In the genomic region with DNA sequence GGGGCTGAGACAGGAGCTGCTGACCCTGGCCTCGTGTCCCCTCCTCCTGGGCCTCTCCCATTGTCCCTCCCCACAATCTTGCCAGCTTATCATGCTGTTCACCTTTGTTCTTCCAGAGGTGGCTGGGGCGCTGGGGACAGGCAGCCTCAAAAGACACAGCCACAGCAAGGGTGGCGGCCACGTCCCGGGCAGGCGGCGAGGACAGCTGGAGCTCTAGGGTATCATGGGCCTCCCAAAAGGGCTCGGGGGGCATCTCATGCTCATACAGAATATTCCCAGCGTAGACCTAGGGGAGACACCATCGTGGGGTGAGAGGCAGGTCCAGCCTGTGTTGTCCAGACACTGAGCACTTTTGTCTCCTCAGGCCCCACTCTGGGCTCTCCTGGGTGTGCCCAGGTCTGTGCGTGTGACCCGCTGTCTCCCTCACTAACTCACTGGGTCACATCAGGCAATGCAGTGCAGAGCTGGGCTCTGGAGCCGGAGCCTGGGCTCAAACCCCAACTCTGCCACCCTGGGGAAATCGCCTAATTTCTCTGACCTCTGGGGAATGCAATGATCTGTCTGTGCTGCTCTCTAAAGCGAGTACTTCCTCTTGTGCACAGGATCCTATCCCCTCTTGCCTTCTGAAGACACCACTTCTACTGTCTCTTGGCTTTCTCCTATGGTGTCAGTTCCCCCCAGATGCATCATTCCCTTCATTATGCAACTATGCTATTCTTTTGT, we compare ENCODE assay signal across 20 cellular contexts. TPM values are rescaled to one million over a fixed set of nuclear protein-coding genes. Genes with fewer than 3 reads are reported as not detected.
"Had no signal": no experiment of that assay in that cellular context is flagged by ENCODE, and none has a peak within 500 bp of the region (broad histone marks: within the 10 kb centered on the region; RNA-seq: fewer than 3 reads in every experiment).

No MANE protein-coding gene starts in this region.

- H3K9me3 ChIP-seq: breast epithelium, esophagus muscularis mucosa, pancreas, suprapubic skin had no signal

- H3K4me1 Mint-ChIP-seq: activated naive CD4-positive, alpha-beta T cell treated with anti-CD3 and anti-CD28 coated beads, Interleukin-2, amount 50 U/mL, for 24 hours; immature natural killer cell; stimulated activated naive CD8-positive, alpha-beta T cell treated with anti-CD3 and anti-CD28 coated beads, Interleukin-15, amount 100 ng/mL, for 72 hours had no signal

- H3K4me3 ChIP-seq: breast epithelium, esophagus muscularis mucosa, pancreas, suprapubic skin had no signal

- H3K36me3 Mint-ChIP-seq: activated naive CD4-positive, alpha-beta T cell treated with anti-CD3 and anti-CD28 coated beads, Interleukin-2, amount 50 U/mL, for 24 hours; immature natural killer cell; type B pancreatic cell had no signal

- H3K27ac Mint-ChIP-seq: activated naive CD4-positive, alpha-beta T cell treated with anti-CD3 and anti-CD28 coated beads, Interleukin-2, amount 50 U/mL, for 24 hours; activated T-cell treated with anti-CD3 and anti-CD28 coated beads, Interleukin-2, amount 50 U/mL, for 72 hours; dendritic cell treated with granulocyte-macrophage colony-stimulating factor and Interleukin-4, amounts not matched to agents 40 ng/mL and 50 ng/mL, for 4 days; immature natural killer cell; stimulated activated naive CD8-positive, alpha-beta T cell treated with anti-CD3 and anti-CD28 coated beads, Interleukin-15, amount 100 ng/mL, for 72 hours; T-helper 17 cell; type B pancreatic cell had no signal

- H3K4me3 Mint-ChIP-seq: activated naive CD4-positive, alpha-beta T cell treated with anti-CD3 and anti-CD28 coated beads, Interleukin-2, amount 50 U/mL, for 24 hours; activated T-cell treated with anti-CD3 and anti-CD28 coated beads, Interleukin-2, amount 50 U/mL, for 72 hours; dendritic cell treated with granulocyte-macrophage colony-stimulating factor and Interleukin-4, amounts not matched to agents 40 ng/mL and 50 ng/mL, for 4 days; immature natural killer cell; stimulated activated naive CD8-positive, alpha-beta T cell treated with anti-CD3 and anti-CD28 coated beads, Interleukin-15, amount 100 ng/mL, for 72 hours; T-helper 17 cell; type B pancreatic cell had no signal

- H3K36me3 ChIP-seq: breast epithelium, pancreas had no signal

- H3K27me3 Mint-ChIP-seq: activated naive CD4-positive, alpha-beta T cell treated with anti-CD3 and anti-CD28 coated beads, Interleukin-2, amount 50 U/mL, for 24 hours; dendritic cell treated with granulocyte-macrophage colony-stimulating factor and Interleukin-4, amounts not matched to agents 40 ng/mL and 50 ng/mL, for 4 days; stimulated activated naive CD8-positive, alpha-beta T cell treated with anti-CD3 and anti-CD28 coated beads, Interleukin-15, amount 100 ng/mL, for 72 hours; T-helper 17 cell; type B pancreatic cell had no signal

- H3K27me3 ChIP-seq: breast epithelium, esophagus muscularis mucosa, pancreas, suprapubic skin had no signal

- H3K9me3 Mint-ChIP-seq: activated naive CD4-positive, alpha-beta T cell treated with anti-CD3 and anti-CD28 coated beads, Interleukin-2, amount 50 U/mL, for 24 hours; activated T-cell treated with anti-CD3 and anti-CD28 coated beads, Interleukin-2, amount 50 U/mL, for 72 hours; dendritic cell treated with granulocyte-macrophage colony-stimulating factor and Interleukin-4, amounts not matched to agents 40 ng/mL and 50 ng/mL, for 4 days; immature natural killer cell; stimulated activated naive CD8-positive, alpha-beta T cell treated with anti-CD3 and anti-CD28 coated beads, Interleukin-15, amount 100 ng/mL, for 72 hours; type B pancreatic cell had no signal

- DNase-seq: activated CD4-positive, alpha-beta T cell treated with anti-CD3 and anti-CD28 coated beads for 1 hour; activated CD4-positive, alpha-beta T cell treated with anti-CD3 and anti-CD28 coated beads, Interleukin-2, amount 50 U/mL, for 4 hours; activated effector memory CD4-positive, alpha-beta T cell treated with anti-CD3 and anti-CD28 coated beads, Interleukin-2, amount 50 U/mL, for 16 hours; activated T-cell treated with anti-CD3 and anti-CD28 coated beads, Interleukin-2, amount 50 U/mL, for 72 hours; effector memory CD4-positive, alpha-beta T cell; immature natural killer cell; stimulated activated CD4-positive, alpha-beta T cell treated with anti-CD3 and anti-CD28 coated beads, Interleukin-12 subunit alpha, Interleukin-12 subunit beta, amount 100 ng/mL, for 4 hours; stimulated activated CD4-positive, alpha-beta T cell treated with anti-CD3 and anti-CD28 coated beads, Interleukin-1b, Interleukin-23, amount 100 ng/mL, for 48 hours; stimulated activated naive CD8-positive, alpha-beta T cell treated with anti-CD3 and anti-CD28 coated beads, Interleukin-15, amount 100 ng/mL, for 72 hours; T-helper 17 cell had no signal

- H3K27ac ChIP-seq: pancreas, suprapubic skin, VCaP had no signal

RNA-seq across cellular contexts. Expression of a gene that starts 34.9 kb away (rescaled TPM):
- total RNA-seq: activated T-cell treated with anti-CD3 and anti-CD28 coated beads, Interleukin-2, amount 50 U/mL, for 72 hours; endothelial cell of umbilical vein had no signal
- polyA plus RNA-seq: endothelial cell of umbilical vein, neural cell had no signal
